1 cellular context compared by ENCODE assay signal in genomic region chr7:42911482-42912447, GRCh38.
TF ChIP-seq lines count a peak whose summit lies in the region.

Gene C7orf25 (minus strand): TSS chr7:42912070. CDS start chr7:42910900, 1,170 bp downstream.

TF ChIP-seq in K562, 482 proteins besides CTCF, POLR2A, EP300 and RAD21 (continued from another document and continues in another):
- TF ChIP-seq IRF9 (tag; IDR thresholded peaks at IDR 0.05) (no peak), GTF2E2 (tag; IDR thresholded peaks at IDR 0.05) (0 out of 2 replicates have a peak, but pooled peaks have one; percentile 54), ZNF583 (CRISPR knock-in tag; IDR thresholded peaks at IDR 0.05) (no peak), ZNF586 (CRISPR knock-in tag; conservative IDR thresholded peaks at IDR 0.05) (no peak), CREM (IDR thresholded peaks at IDR 0.05; ENCODE audit: low read depth) (peak; percentile 87), ATF4 (CRISPR knock-in tag; IDR thresholded peaks at IDR 0.05) (0 out of 2 replicates have a peak, but pooled peaks have one; percentile 44), BRD9 (IDR thresholded peaks at IDR 0.05; ENCODE audit: low read depth, partially characterized antibody) (no peak), ETV1 (tag; conservative IDR thresholded peaks at IDR 0.05; ENCODE audit: low read depth) (0 out of 2 replicates have a peak, but pooled peaks have one; percentile 16), NFE2 (IDR thresholded peaks at IDR 0.05; ENCODE audit: low read depth) (no peak), RFX7 (CRISPR knock-in tag; IDR thresholded peaks at IDR 0.05) (no peak), ZHX1 (conservative IDR thresholded peaks at IDR 0.05; ENCODE audit: low read length) (no peak), RBM39 (optimal IDR thresholded peaks at IDR 0.05; ENCODE audit: low read depth, low read length) (no peak), ZNF79 (CRISPR knock-in tag; IDR thresholded peaks at IDR 0.05; ENCODE audit: low read depth) (no peak), ZBTB7A (IDR thresholded peaks at IDR 0.05; ENCODE audit: borderline replicate concordance, control insufficient read depth, low read depth, low read length) (peak; percentile 86; the same call in 1 of the 2 replicates), TCFL5 (CRISPR knock-in tag; conservative IDR thresholded peaks at IDR 0.05) (no peak), CBX1 (IDR thresholded peaks at IDR 0.05; ENCODE audit: low read depth) (peak; percentile 77; the same call in 1 of the 2 replicates), SAFB (IDR thresholded peaks at IDR 0.05; ENCODE audit: borderline replicate concordance, low read depth, low read length) (0 out of 2 replicates have a peak, but pooled peaks have one; percentile 35), CUX1 (CRISPR knock-in tag; IDR thresholded peaks at IDR 0.05) (no peak), SRSF7 (optimal IDR thresholded peaks at IDR 0.05; ENCODE audit: low read depth, low read length) (no peak), YY1 (IDR thresholded peaks at IDR 0.05; ENCODE audit: borderline replicate concordance in 1 of 3, control insufficient read depth in 1 of 3, extremely low read depth in 1 of 3, insufficient read depth in 3 of 3, insufficient read length in 1 of 3, insufficient replicate concordance in 2 of 3, low read depth in 1 of 3, low read length in 2 of 3) (peak; percentile 98 to 100 (median 100)), POLR2G (IDR thresholded peaks at IDR 0.05; ENCODE audit: low read depth, low read length) (peak; percentile 87), HOMEZ (CRISPR knock-in tag; IDR thresholded peaks at IDR 0.05) (no peak), CLOCK (CRISPR knock-in tag; IDR thresholded peaks at IDR 0.05; ENCODE audit: borderline replicate concordance) (no peak), HMG20B (CRISPR knock-in tag; IDR thresholded peaks at IDR 0.05) (no peak), TAF9B (IDR thresholded peaks at IDR 0.05; ENCODE audit: partially characterized antibody) (no peak), DIDO1 (tag; IDR thresholded peaks at IDR 0.05; ENCODE audit: low read depth) (peak; percentile 70; the same call in 1 of the 2 replicates), ZNF121 (CRISPR knock-in tag; conservative IDR thresholded peaks at IDR 0.05) (no peak), HDGF (IDR thresholded peaks at IDR 0.05) (no peak), ATF1 (CRISPR knock-in tag; IDR thresholded peaks at IDR 0.05) (no peak), ATF1 (tag; IDR thresholded peaks at IDR 0.05) (peak; percentile 87), ZNF592 (IDR thresholded peaks at IDR 0.05) (no peak; the same call in 1 of the 2 replicates), BCLAF1 (IDR thresholded peaks at IDR 0.05; ENCODE audit: borderline replicate concordance in 1 of 2, control insufficient read depth in 1 of 2, low read depth in 2 of 2, low read length in 1 of 2) (no peak), ZBTB34 (CRISPR knock-in tag; IDR thresholded peaks at IDR 0.05) (no peak)
